In the genomic region with DNA sequence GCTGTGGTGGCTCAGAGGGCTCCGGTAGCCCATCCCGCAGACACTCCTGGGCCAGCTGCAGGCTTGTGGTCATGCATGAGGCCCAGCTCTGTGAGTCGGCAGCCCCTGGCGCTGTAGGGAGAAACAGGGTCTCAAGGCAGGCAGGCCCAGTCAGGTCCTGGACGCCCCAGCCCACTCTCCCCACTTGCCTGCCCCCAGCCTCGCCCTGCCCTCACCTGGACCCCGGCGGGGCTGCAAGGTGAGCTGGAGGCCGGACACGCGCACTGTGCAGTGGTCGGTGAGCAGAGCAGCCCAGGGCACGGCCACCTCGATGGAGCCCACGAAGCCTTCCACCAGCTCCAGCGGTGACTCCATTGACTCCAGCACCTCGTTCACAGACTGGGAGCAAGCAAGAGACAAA, we compare ENCODE assay signal across 34 cellular contexts. TPM values are rescaled to one million over a fixed set of nuclear protein-coding genes. Genes with fewer than 3 reads are reported as not detected.
"Had no signal": no experiment of that assay in that cellular context is flagged by ENCODE, and none has a peak within 500 bp of the region (broad histone marks: within the 10 kb centered on the region; RNA-seq: fewer than 3 reads in every experiment).

No MANE protein-coding gene starts in this region.

- H3K4me3 ChIP-seq: ascending aorta, gastrocnemius medialis, mucosa of descending colon, right lobe of liver, suprapubic skin, tibial artery had no signal

- H3K9me3 ChIP-seq: ascending aorta, gastrocnemius medialis, mucosa of descending colon, right lobe of liver, suprapubic skin, tibial artery had no signal

- ATAC-seq: activated CD4-positive, alpha-beta T cell treated with anti-CD3 and anti-CD28 coated beads for 36 hours; activated CD8-positive, alpha-beta memory T cell treated with anti-CD3 and anti-CD28 coated beads, Interleukin-2, amount 10 ng/mL, durations not matched to agents 7 days and 5 days; activated CD8-positive, alpha-beta T cell treated with anti-CD3 and anti-CD28 coated beads, Interleukin-2, amount 10 ng/mL, durations not matched to agents 7 days and 5 days; effector memory CD8-positive, alpha-beta T cell; gastrocnemius medialis; left cardiac atrium; left ventricle myocardium superior; mucosa of descending colon; right lobe of liver; stimulated activated naive B cell treated with anti-CD40 and anti-IgM and Interleukin-4, amounts not matched to agents 10 μg/mL and 1 μg/mL and 100 μg/mL, for 72 hours had no signal

- H3K9me3 Mint-ChIP-seq: effector memory CD8-positive, alpha-beta T cell; stimulated activated naive B cell treated with anti-CD40 and anti-IgM and Interleukin-4, amounts not matched to agents 10 μg/mL and 1 μg/mL and 100 μg/mL, for 72 hours had no signal

- DNase-seq: activated CD4-positive, alpha-beta T cell treated with anti-CD3 and anti-CD28 coated beads for 36 hours; activated CD4-positive, CD25-positive, alpha-beta regulatory T cell; activated CD8-positive, alpha-beta memory T cell treated with anti-CD3 and anti-CD28 coated beads, Interleukin-2, amount 10 ng/mL, durations not matched to agents 7 days and 5 days; activated CD8-positive, alpha-beta T cell treated with anti-CD3 and anti-CD28 coated beads, Interleukin-2, amount 10 ng/mL, durations not matched to agents 7 days and 5 days; activated effector memory CD4-positive, alpha-beta T cell treated with Interleukin-2 at 50 U/mL for 16 hours; activated naive CD4-positive, alpha-beta T cell treated with Interleukin-2 at 50 U/mL for 16 hours; activated T-cell treated with anti-CD3 and anti-CD28 coated beads, Interleukin-2, amount 50 U/mL, for 48 hours; brain microvascular endothelial cell; cortex of kidney; effector memory CD8-positive, alpha-beta T cell; gastrocnemius medialis; glutamatergic neuron; left cardiac atrium; left ventricle myocardium superior; mucosa of descending colon; right lobe of liver; stimulated activated CD4-positive, alpha-beta T cell treated with anti-CD3 and anti-CD28 coated beads, Interleukin-1b, Interleukin-23, amount 100 ng/mL, for 48 hours; stimulated activated CD4-positive, alpha-beta T cell treated with anti-CD3 and anti-CD28 coated beads, Interleukin-4, amount 100 ng/mL, for 4 hours; stimulated activated CD8-positive, alpha-beta memory T cell treated with anti-CD3 and anti-CD28 coated beads, Interleukin-4, amount 100 ng/mL, for 48 hours; stimulated activated naive B cell treated with anti-CD40 and anti-IgM and Interleukin-4, amounts not matched to agents 10 μg/mL and 1 μg/mL and 100 μg/mL, for 72 hours; SW 1271; tibial artery had no signal

- H3K27me3 Mint-ChIP-seq: activated CD4-positive, alpha-beta T cell treated with anti-CD3 and anti-CD28 coated beads for 36 hours; activated CD8-positive, alpha-beta memory T cell treated with anti-CD3 and anti-CD28 coated beads, Interleukin-2, amount 10 ng/mL, durations not matched to agents 7 days and 5 days; activated naive CD8-positive, alpha-beta T cell; effector memory CD8-positive, alpha-beta T cell; stimulated activated naive B cell treated with anti-CD40 and anti-IgM and Interleukin-4, amounts not matched to agents 10 μg/mL and 1 μg/mL and 100 μg/mL, for 72 hours had no signal

- H3K4me3 Mint-ChIP-seq: activated CD4-positive, alpha-beta T cell treated with anti-CD3 and anti-CD28 coated beads for 36 hours; activated CD8-positive, alpha-beta memory T cell treated with anti-CD3 and anti-CD28 coated beads, Interleukin-2, amount 10 ng/mL, durations not matched to agents 7 days and 5 days; activated CD8-positive, alpha-beta T cell treated with anti-CD3 and anti-CD28 coated beads, Interleukin-2, amount 10 ng/mL, durations not matched to agents 7 days and 5 days; activated naive CD8-positive, alpha-beta T cell; stimulated activated naive B cell treated with anti-CD40 and anti-IgM and Interleukin-4, amounts not matched to agents 10 μg/mL and 1 μg/mL and 100 μg/mL, for 72 hours had no signal

- H3K27me3 ChIP-seq: ascending aorta, brain microvascular endothelial cell, gastrocnemius medialis, right lobe of liver, suprapubic skin, tibial artery had no signal

- H3K27ac ChIP-seq: ascending aorta, brain microvascular endothelial cell, gastrocnemius medialis, right lobe of liver, suprapubic skin, tibial artery had no signal

- H3K27ac Mint-ChIP-seq: activated CD4-positive, alpha-beta T cell treated with anti-CD3 and anti-CD28 coated beads for 36 hours; activated CD8-positive, alpha-beta memory T cell treated with anti-CD3 and anti-CD28 coated beads, Interleukin-2, amount 10 ng/mL, durations not matched to agents 7 days and 5 days; activated CD8-positive, alpha-beta T cell treated with anti-CD3 and anti-CD28 coated beads, Interleukin-2, amount 10 ng/mL, durations not matched to agents 7 days and 5 days; activated naive CD8-positive, alpha-beta T cell; stimulated activated naive B cell treated with anti-CD40 and anti-IgM and Interleukin-4, amounts not matched to agents 10 μg/mL and 1 μg/mL and 100 μg/mL, for 72 hours had no signal

RNA-seq across cellular contexts. Expression of a gene that starts 21.6 kb away (rescaled TPM):
- total RNA-seq: activated CD8-positive, alpha-beta memory T cell treated with anti-CD3 and anti-CD28 coated beads, Interleukin-2, amount 10 ng/mL, durations not matched to agents 7 days and 5 days; activated CD8-positive, alpha-beta T cell treated with anti-CD3 and anti-CD28 coated beads, Interleukin-2, amount 10 ng/mL, durations not matched to agents 7 days and 5 days; ascending aorta; cardiac septum; chondrocyte; gastrocnemius medialis; left cardiac atrium; left ventricle myocardium superior; lung microvascular endothelial cell; mesenteric fat pad; mucosa of descending colon; myocyte; osteoblast; posterior vena cava; skeletal muscle tissue; suprapubic skin; ureter had no signal

RNA-seq across cellular contexts. Expression of a gene that starts 57.8 kb away (rescaled TPM):
- total RNA-seq: activated CD8-positive, alpha-beta memory T cell treated with anti-CD3 and anti-CD28 coated beads, Interleukin-2, amount 10 ng/mL, durations not matched to agents 7 days and 5 days; activated CD8-positive, alpha-beta T cell treated with anti-CD3 and anti-CD28 coated beads, Interleukin-2, amount 10 ng/mL, durations not matched to agents 7 days and 5 days; ascending aorta; cardiac septum; chondrocyte; gastrocnemius medialis; left cardiac atrium; left ventricle myocardium superior; lung microvascular endothelial cell; mesenteric fat pad; mucosa of descending colon; myocyte; osteoblast; posterior vena cava; skeletal muscle tissue; suprapubic skin; ureter had no signal
